Comparison of ENCODE assay signal across 8 cellular contexts in genomic region chr13:67231481-67231940, GRCh38. TPM values are rescaled to one million over a fixed set of nuclear protein-coding genes. Genes with fewer than 3 reads are reported as not detected.
DNase-seq lines count a peak whose midpoint lies in the region; ATAC-seq and TF ChIP-seq lines count a peak whose summit lies in the region.

No MANE protein-coding gene starts in this region.

- H3K4me3 ChIP-seq in left ventricle myocardium inferior (peak overlapping the region; percentile 87), mammary epithelial cell (replicated peaks in 1 of 3; ENCODE audit: insufficient read depth in 1 of 3, low read depth in 2 of 3, low read length in 3 of 3) (peak overlapping the region; percentile 82 to 94 (median 84)), mesendoderm (ENCODE audit: low read length) (peak overlapping the region; percentile 95)

- ATAC-seq in Right ventricle myocardium superior (ENCODE audit: poor library complexity), result no peak
- ATAC-seq in HG03045 (IDR thresholded peaks at IDR 0.05; ENCODE audit: unreplicated experiment), result no peak
- no peak for ATAC-seq in GM21529 (IDR thresholded peaks at IDR 0.05; ENCODE audit: unreplicated experiment)

- in situ Hi-C loops in mammary epithelial cell (cut with MboI; ENCODE audit: low sequenced_read_pairs in 2 of 2), result loop anchor here in 1 of 2 donors (25.0 kb wide), 2 partner anchors 544 to 1569 kb away; no protein-coding TSS in a partner anchor

- no peaks in the 10 kb centered on the region for H3K36me3 ChIP-seq in left ventricle myocardium inferior
- H3K36me3 ChIP-seq in mammary epithelial cell (ENCODE audit: insufficient read depth, low read length), result no peaks in the 10 kb centered on the region
- H3K36me3 ChIP-seq in mesendoderm (ENCODE audit: control insufficient read depth, insufficient read depth, low read length), result no peaks in the 10 kb centered on the region

- H3K23ac ChIP-seq in mesendoderm (ENCODE audit: low read length), result no peak overlapping the region

- H3K27me3 ChIP-seq in left ventricle myocardium inferior (ENCODE audit: low read depth), result no peaks in the 10 kb centered on the region
- peaks cover 4% of the 10 kb centered on the region for H3K27me3 ChIP-seq in mammary epithelial cell (ENCODE audit: insufficient read depth, low read length)
- H3K27me3 ChIP-seq in mesendoderm (ENCODE audit: insufficient read depth, low read length, poor library complexity), result peaks cover 3% of the 10 kb centered on the region

- H3K4me2 ChIP-seq in mammary epithelial cell (ENCODE audit: insufficient read depth, low read depth, low read length) (peak overlapping the region; percentile 94), mesendoderm (ENCODE audit: low read length) (peak overlapping the region; percentile 88)

- 21% methylated on average over 4 of the region's 4 CpGs for WGBS in mammary epithelial cell (ENCODE audit: low coverage, missing lambda C conversion rate)
- WGBS in mesendoderm (ENCODE audit: extremely low coverage, insufficient coverage, low lambda C conversion rate), result no CpG with 5 or more reads among the region's 4 CpGs

- H2BK120ac ChIP-seq in mesendoderm (ENCODE audit: low read depth, low read length), result no peak overlapping the region

- peak overlapping the region; percentile 98 for H2AFZ ChIP-seq in mammary epithelial cell (ENCODE audit: low read depth, low read length)

- CTCF ChIA-PET in mammary epithelial cell (lab: Charles Lee; ENCODE audit: low non-redundant PET), result no interaction called here

- H3K27ac ChIP-seq in left ventricle myocardium inferior (replicated peaks) (peak overlapping the region; percentile 99), mammary epithelial cell (ENCODE audit: insufficient read depth, low read depth, low read length) (peak overlapping the region; percentile 58), mesendoderm (ENCODE audit: low read depth, low read length) (peak overlapping the region; percentile 71)

- BruUV-seq in mammary epithelial cell (replicated peaks; lab: Mats Ljungman, UMichigan), result no TSS peak

- H3K9me3 ChIP-seq in left ventricle myocardium inferior (replicated peaks) (no peaks in the 10 kb centered on the region), mammary epithelial cell (replicated peaks; ENCODE audit: insufficient read depth, low read length) (no peaks in the 10 kb centered on the region)

- TF ChIP-seq CTCF in left ventricle myocardium inferior (IDR thresholded peaks at IDR 0.05; ENCODE audit: borderline replicate concordance), result no peak
- TF ChIP-seq CTCF in mammary epithelial cell (conservative IDR thresholded peaks at IDR 0.05 in 1 of 2, IDR thresholded peaks at IDR 0.05 in 1 of 2; ENCODE audit: extremely low read depth in 1 of 2, insufficient read depth in 1 of 2, low read depth in 1 of 2, low read length in 2 of 2), result no peak

- H4K8ac ChIP-seq in mesendoderm (ENCODE audit: low read depth, low read length), result no peak overlapping the region

- intact Hi-C loops in left ventricle myocardium inferior (cut with micrococcal nuclease), result no loop called here
- intact Hi-C loops in Right ventricle myocardium superior (cut with DNase I), result no loop called here
- intact Hi-C loops in mammary epithelial cell (cut with micrococcal nuclease), result loop anchor here (10.0 kb wide), 2 partner anchors 113 to 183 kb away; no protein-coding TSS in a partner anchor

- H2AK5ac ChIP-seq in mesendoderm (ENCODE audit: low read length), result no peak overlapping the region

- no peaks in the 10 kb centered on the region for H4K20me1 ChIP-seq in mammary epithelial cell (ENCODE audit: insufficient read depth, low read length)

- no peak overlapping the region for H3K18ac ChIP-seq in mesendoderm (ENCODE audit: low read length)

- H3K9ac ChIP-seq in mammary epithelial cell (ENCODE audit: insufficient read depth, low read length) (peak overlapping the region; percentile 45), mesendoderm (ENCODE audit: low read length) (peak overlapping the region; percentile 86)

- no peak overlapping the region for H4K5ac ChIP-seq in mesendoderm (ENCODE audit: low read length)

- H3K4me1 ChIP-seq in left ventricle myocardium inferior (peaks cover 67% of the 10 kb centered on the region), mammary epithelial cell (ENCODE audit: insufficient read depth, low read length) (peaks cover 8% of the 10 kb centered on the region), mesendoderm (ENCODE audit: control insufficient read depth, low read depth, low read length) (no peaks in the 10 kb centered on the region)

- DNase-seq in left ventricle myocardium inferior, result no peak
- DNase-seq in Right ventricle myocardium superior, result no peak
- DNase-seq in mammary epithelial cell, result no peak
- no peak for DNase-seq in mesendoderm
- DNase-seq in inferior parietal cortex (ENCODE audit: extremely low spot score), result no peak
- DNase-seq in stimulated activated CD4-positive, alpha-beta T cell treated with anti-CD3 and anti-CD28 coated beads, Interleukin-15, amount 100 ng/mL, for 24 hours, result no peak

- no peak overlapping the region for H2BK5ac ChIP-seq in mesendoderm (ENCODE audit: low read length)

- H2BK15ac ChIP-seq in mesendoderm (replicated peaks; ENCODE audit: low read depth), result no peak overlapping the region

- no peaks in the 10 kb centered on the region for H3K79me1 ChIP-seq in mesendoderm (ENCODE audit: low read length)

- no peaks in the 10 kb centered on the region for H3K79me2 ChIP-seq in mammary epithelial cell (ENCODE audit: insufficient read depth, low read length)
- no peaks in the 10 kb centered on the region for H3K79me2 ChIP-seq in mesendoderm (ENCODE audit: control insufficient read depth, insufficient read depth, low read length)

- H3K56ac ChIP-seq in mesendoderm (ENCODE audit: low read length), result peak overlapping the region; percentile 94

- dilution Hi-C loops in mammary epithelial cell (cut with HindIII; ENCODE audit: low sequenced_read_pairs), result no loop called here

- no peak overlapping the region for H3K4ac ChIP-seq in mesendoderm (ENCODE audit: low read depth, low read length)

RNA-seq across cellular contexts. Expression of gene PCDH9, which starts 1.4 kb away (rescaled TPM):
- total RNA-seq in left ventricle myocardium inferior (14.7 TPM), Right ventricle myocardium superior (10.0 TPM), mammary epithelial cell (1 to 10 TPM in 1 of 2 donors, under 1 TPM in 1; 0.28 to 3.0 TPM)
- 0.26 TPM for polyA plus RNA-seq in mammary epithelial cell
- 3.3 TPM for polyA minus RNA-seq in mammary epithelial cell
- 0.39 TPM for polyA plus RNA-seq in mesendoderm (2013, experiment 1 of 2)
- polyA plus RNA-seq in mesendoderm (2013, experiment 2 of 2), result 0.39 TPM
